Comparison of ENCODE assay signal across 8 cellular contexts in the genomic region with DNA sequence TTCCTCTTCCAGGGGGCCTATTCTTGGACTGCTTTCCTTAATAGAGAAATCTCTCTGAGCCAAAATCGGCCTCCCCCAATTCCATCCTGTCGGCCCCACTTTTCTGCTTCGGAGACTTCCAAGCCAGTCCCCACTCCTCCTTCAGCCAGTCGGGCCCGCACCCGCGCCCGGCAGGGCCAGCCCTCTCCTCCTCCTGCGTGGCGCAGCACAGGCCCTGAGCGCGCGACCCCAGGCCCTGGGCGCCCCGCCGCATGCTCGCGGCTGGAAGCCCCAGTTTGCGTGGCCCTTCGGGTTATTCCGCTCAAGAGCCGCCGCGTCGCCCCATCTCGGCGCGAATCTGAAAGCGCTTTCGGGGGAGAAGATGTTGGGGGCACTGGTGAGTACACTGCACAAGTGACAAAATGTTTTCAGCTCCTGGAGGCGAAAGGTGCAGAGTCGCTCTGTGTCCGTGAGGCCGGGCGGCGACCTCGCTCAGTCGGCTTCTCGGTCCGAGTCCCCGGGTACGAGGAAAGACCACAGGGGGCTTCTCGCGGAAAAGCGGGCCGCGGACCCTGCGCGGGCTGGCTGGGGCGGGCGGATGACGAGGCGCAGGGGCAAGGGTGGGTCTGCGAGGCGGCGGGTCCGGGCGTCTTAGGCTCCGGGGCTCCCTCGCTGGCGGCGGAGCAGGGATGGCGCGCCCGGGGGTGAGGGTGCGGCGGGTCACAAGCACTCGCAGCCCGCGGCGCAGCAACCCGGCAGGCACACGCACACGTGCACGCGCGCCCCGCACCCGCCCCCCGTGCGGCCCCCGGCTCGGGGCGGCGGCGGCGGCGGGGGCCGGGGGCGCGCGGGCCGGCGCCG. TPM values are rescaled to one million over a fixed set of nuclear protein-coding genes. Genes with fewer than 3 reads are reported as not detected.
DNase-seq lines count a peak whose midpoint lies in the region; ATAC-seq and TF ChIP-seq lines count a peak whose summit lies in the region.

Gene IL17D, plus strand, starts transcription at position 755 of the 840 bp plus-strand sequence. CDS start 303 bp downstream, outside the sequence.

- WGBS in sigmoid colon, 2 donors: 1% methylated on average over 95 of the region's 95 CpGs

- H3K9me3 ChIP-seq in PC-3 (ENCODE audit: low read length) (no peaks in the 10 kb centered on the region), sigmoid colon (no peaks in the 10 kb centered on the region)

- H3F3A ChIP-seq in PC-3 (ENCODE audit: low read length, unreplicated experiment): no peaks in the 10 kb centered on the region

- H3K36me3 ChIP-seq in PC-3 (ENCODE audit: low read depth, low read length): no peaks in the 10 kb centered on the region
- H3K36me3 ChIP-seq in sigmoid colon: no peaks in the 10 kb centered on the region

- CTCF ChIA-PET in PC-3 (lab: Charles Lee): interaction anchor here (0.5 to 1.0 kb wide), 4 partner anchors 20 to 166 kb away, joined by 3 to 4 read pairs (median 4); no protein-coding TSS in a partner anchor

- H3K27me3 ChIP-seq in PC-3 (ENCODE audit: low read length): no peaks in the 10 kb centered on the region
- peaks cover 0 to 32% (median 6%) of the 10 kb centered on the region in 3 donors for H3K27me3 ChIP-seq in sigmoid colon

- peaks cover 4% of the 10 kb centered on the region for H3K4me1 Mint-ChIP-seq in activated naive CD8-positive, alpha-beta T cell treated with anti-CD3 and anti-CD28 coated beads, Interleukin-2, amount 10 ng/mL, durations not matched to agents 7 days and 5 days

- H3K4me1 ChIP-seq in PC-3 (ENCODE audit: insufficient read depth, low read length) (peaks cover 25% of the 10 kb centered on the region), sigmoid colon (peaks cover 0 to 14% (median 11%) of the 10 kb centered on the region in 4 donors)

- H3K4me3 ChIP-seq in PC-3 (ENCODE audit: low read length): peak within 1 kb of the TSS; percentile 88
- peak within 1 kb of the TSS; percentile 55 to 80 (median 68) for H3K4me3 ChIP-seq in sigmoid colon

- H4K20me1 ChIP-seq in PC-3 (ENCODE audit: low read length): no peaks in the 10 kb centered on the region

- intact Hi-C loops in PC-3 (cut with micrococcal nuclease) (loop anchor here (2.0 to 5.0 kb wide), 3 partner anchors 86 to 208 kb away; partner anchors contain the start of gene IFT88), sigmoid colon (cut with DNase I) (loop anchor here (5.0 to 10.0 kb wide), 2 partner anchors 206 to 518 kb away; no protein-coding TSS in a partner anchor)

- TF ChIP-seq CTCF in PC-3 (conservative IDR thresholded peaks at IDR 0.05; ENCODE audit: low read depth, low read length) (peak; percentile 20; the same call in 1 of the 2 replicates), sigmoid colon (IDR thresholded peaks at IDR 0.05) (no peak)

- H3K27ac ChIP-seq in PC-3 (ENCODE audit: low read length) (no peak within 1 kb of the TSS), sigmoid colon (peak within 1 kb of the TSS; percentile 49 to 75 (median 62))

- DNase-seq in SIG-M5 treated with dmso at 0.1 percent for 504 hours (lab: John Stamatoyannopoulos, UW; ENCODE audit: unreplicated experiment): peak; percentile 22
- no peak for DNase-seq in SIG-M5 (lab: John Stamatoyannopoulos, UW)
- DNase-seq in PC-3: no peak
- DNase-seq in activated naive CD8-positive, alpha-beta T cell treated with anti-CD3 and anti-CD28 coated beads, Interleukin-2, amount 10 ng/mL, durations not matched to agents 7 days and 5 days: peak; percentile 62
- DNase-seq in hypothalamus (lab: John Stamatoyannopoulos, UW): peak in 26 of 51 donors; percentile 10 to 70 (median 51)
- DNase-seq in sigmoid colon: no peak
- no peak for DNase-seq in hepatic stellate cell (ENCODE audit: low spot score)

- no peak for TF ChIP-seq EP300 in sigmoid colon (IDR thresholded peaks at IDR 0.05)

- H3K9ac ChIP-seq in PC-3 (ENCODE audit: low read length): peak within 1 kb of the TSS; percentile 69

- H3K4me3 Mint-ChIP-seq in activated naive CD8-positive, alpha-beta T cell treated with anti-CD3 and anti-CD28 coated beads, Interleukin-2, amount 10 ng/mL, durations not matched to agents 7 days and 5 days: peak within 1 kb of the TSS; percentile 91

- peak within 1 kb of the TSS; percentile 76 for H3K27ac Mint-ChIP-seq in activated naive CD8-positive, alpha-beta T cell treated with anti-CD3 and anti-CD28 coated beads, Interleukin-2, amount 10 ng/mL, durations not matched to agents 7 days and 5 days

- H3K9me3 Mint-ChIP-seq in activated naive CD8-positive, alpha-beta T cell treated with anti-CD3 and anti-CD28 coated beads, Interleukin-2, amount 10 ng/mL, durations not matched to agents 7 days and 5 days: no peaks in the 10 kb centered on the region

- H2AFZ ChIP-seq in PC-3 (ENCODE audit: low read length): peak within 1 kb of the TSS; percentile 73

- H3K4me2 ChIP-seq in PC-3 (ENCODE audit: low read length): peak within 1 kb of the TSS; percentile 96

- BruUV-seq in PC-3 (replicated peaks; lab: Mats Ljungman, UMichigan): no TSS peak

- no peaks in the 10 kb centered on the region for H3K36me3 Mint-ChIP-seq in activated naive CD8-positive, alpha-beta T cell treated with anti-CD3 and anti-CD28 coated beads, Interleukin-2, amount 10 ng/mL, durations not matched to agents 7 days and 5 days

- POLR2A ChIA-PET in PC-3 (lab: Charles Lee; ENCODE audit: unreplicated experiment): no interaction called here
- POLR2A ChIA-PET in activated naive CD8-positive, alpha-beta T cell treated with anti-CD3 and anti-CD28 coated beads, Interleukin-2, amount 10 ng/mL, durations not matched to agents 7 days and 5 days (lab: Charles Lee): interaction anchor here (0.9 kb wide), 1 partner anchor 227 kb away, joined by 4 read pairs; no protein-coding TSS in a partner anchor

- H3K9me2 ChIP-seq in PC-3 (replicated peaks; ENCODE audit: low read length): no peaks in the 10 kb centered on the region

- no peak for TF ChIP-seq POLR2A in sigmoid colon (IDR thresholded peaks at IDR 0.05)

- peaks cover 36% of the 10 kb centered on the region for H3K27me3 Mint-ChIP-seq in activated naive CD8-positive, alpha-beta T cell treated with anti-CD3 and anti-CD28 coated beads, Interleukin-2, amount 10 ng/mL, durations not matched to agents 7 days and 5 days

- ATAC-seq in HG02840 (IDR thresholded peaks at IDR 0.05; ENCODE audit: low FRiP score, unreplicated experiment) (peak; percentile 26), PC-3 (peak; percentile 23)
- peak; percentile 28 for ATAC-seq in activated naive CD8-positive, alpha-beta T cell treated with anti-CD3 and anti-CD28 coated beads, Interleukin-2, amount 10 ng/mL, durations not matched to agents 7 days and 5 days (ENCODE audit: low read depth)

- H3K79me2 ChIP-seq in PC-3 (ENCODE audit: low read length): peaks cover 6% of the 10 kb centered on the region

RNA-seq across cellular contexts. Expression of gene IL17D, which starts in this region (rescaled TPM):
- total RNA-seq in PC-3 (2014; rRNA removed) (1.1 and 1.8 TPM in 2 replicates), sigmoid colon (1 to 10 TPM; 1.4 to 3.2 (median 1.6) TPM)
- total RNA-seq in activated naive CD8-positive, alpha-beta T cell treated with anti-CD3 and anti-CD28 coated beads, Interleukin-2, amount 10 ng/mL, durations not matched to agents 7 days and 5 days: not detected
- under 1 TPM in 2 of 3 donors, not detected in 1; 0.52 to 0.60 TPM for polyA plus RNA-seq in sigmoid colon

Comparison
In these comparisons a context has a peak if more than half of its experiments do, and no peak if none do; other contexts are left out.
1. DNase-seq: peak in SIG-M5 treated with dmso at 0.1 percent for 504 hours (single experiment) and hypothalamus (26 of 51); none in SIG-M5 (single experiment), PC-3 (single experiment), sigmoid colon (single experiment) and hepatic stellate cell (single experiment).
2. Peak in DNase-seq and ATAC-seq in activated naive CD8-positive, alpha-beta T cell treated with anti-CD3 and anti-CD28 coated beads, Interleukin-2, amount 10 ng/mL, durations not matched to agents 7 days and 5 days; RNA of the gene not detected or under 1 TPM.
3. Peak in every context shown above with its lines, with median percentiles within 50 percentile points of each other: ATAC-seq.